ENCODE assay signal across 20 cellular contexts in genomic region chr19:50401505-50402450, GRCh38. TPM values are rescaled to one million over a fixed set of nuclear protein-coding genes. Genes with fewer than 3 reads are reported as not detected.
DNase-seq lines count a peak whose midpoint lies in the region; ATAC-seq, FAIRE-seq and TF ChIP-seq lines count a peak whose summit lies in the region.
"Had no signal": no experiment of that assay in that cellular context is flagged by ENCODE, and none has a peak within 500 bp of the region (broad histone marks: within the 10 kb centered on the region; RNA-seq: fewer than 3 reads in every experiment).

No MANE protein-coding gene starts in this region.

- H3K9ac ChIP-seq in K562 (ENCODE audit: insufficient read depth in 1 of 2, low read depth in 2 of 2, low read length in 2 of 2): peak overlapping the region in 1 of 2 experiments; percentile 17; a peak in 1 of 4 replicates
- H3K9ac ChIP-seq: BLaER1 treated with 17β-estradiol and CSF1 and Interleukin-3, amounts not matched to agents 10 nM and 100 nM had no signal

- TF ChIP-seq CTCF in left ventricle myocardium inferior (IDR thresholded peaks at IDR 0.05; ENCODE audit: borderline replicate concordance) (no peak), HEK293 (tag by site-specific recombination; IDR thresholded peaks at IDR 0.05) (no peak), K562 (IDR thresholded peaks at IDR 0.05 in 2 of 3, conservative IDR thresholded peaks at IDR 0.05 in 1 of 3; ENCODE audit: insufficient read depth in 2 of 3, low read depth in 1 of 3, low read length in 3 of 3) (peak in 1 of 3 experiments; percentile 11; a peak in 1 of 6 replicates), osteoblast (IDR thresholded peaks at IDR 0.05; ENCODE audit: extremely low read depth, low read depth, low read length) (no peak)

- ATAC-seq in Right ventricle myocardium inferior: peak; percentile 8
- ATAC-seq in K562: no peak
- ATAC-seq in HG03460 (IDR thresholded peaks at IDR 0.05; ENCODE audit: unreplicated experiment): no peak
- no peak for ATAC-seq in GM21723 (IDR thresholded peaks at IDR 0.05; ENCODE audit: unreplicated experiment)
- ATAC-seq: HCT116 had no signal

- intact Hi-C loops in Right ventricle myocardium inferior (cut with DNase I) (no loop called here), left ventricle myocardium inferior (cut with micrococcal nuclease) (no loop called here), K562 (cut with micrococcal nuclease) (no loop called here)

- POLR2A ChIA-PET in HEK293 (lab: Yijun Ruan, JAX): interaction anchor here (0.7 to 1.3 kb wide), 2 partner anchors 26 to 33 kb away, joined by 3 read pairs; partner anchors contain the start of gene NR1H2
- POLR2A ChIA-PET in K562 (lab: Yijun Ruan, JAX): no interaction called here

- H3K4me1 ChIP-seq in left ventricle myocardium inferior: no peaks in the 10 kb centered on the region
- no peaks in the 10 kb centered on the region for H3K4me1 ChIP-seq in HEK293 (ENCODE audit: control insufficient read depth, insufficient read depth, low read length)
- peaks cover 0 to 24% of the 10 kb centered on the region in 2 experiments; a peak in 2 of 5 replicates for H3K4me1 ChIP-seq in K562 (replicated peaks in 1 of 2; ENCODE audit: control insufficient read depth in 2 of 2, insufficient read depth in 2 of 2, low read length in 2 of 2)
- no peaks in the 10 kb centered on the region for H3K4me1 ChIP-seq in osteoblast (ENCODE audit: insufficient read depth, low read length)
- H3K4me1 ChIP-seq: SJSA1 had no signal

- H2AFZ ChIP-seq in K562 (ENCODE audit: low read depth, low read length) (no peak overlapping the region), osteoblast (ENCODE audit: low read length) (no peak overlapping the region)

- H3K27ac ChIP-seq in left ventricle myocardium inferior (replicated peaks) (no peak overlapping the region), HEK293 (ENCODE audit: extremely low read depth, low read depth, low read length) (no peak overlapping the region), K562 (ENCODE audit: extremely low read depth, low read depth, low read length) (no peak overlapping the region), osteoblast (ENCODE audit: low read depth, low read length) (no peak overlapping the region)
- H3K27ac ChIP-seq: BLaER1 treated with 17β-estradiol and CSF1 and Interleukin-3, amounts not matched to agents 10 nM and 100 nM; SJSA1 had no signal

- H3K4me2 ChIP-seq in K562 (ENCODE audit: insufficient read depth, low read length) (no peak overlapping the region), osteoblast (ENCODE audit: insufficient read depth, low read length) (no peak overlapping the region)
- H3K4me2 ChIP-seq: BLaER1 treated with 17β-estradiol and CSF1 and Interleukin-3, amounts not matched to agents 10 nM and 100 nM had no signal

- H3K27me3 ChIP-seq in left ventricle myocardium inferior (ENCODE audit: low read depth) (no peaks in the 10 kb centered on the region), K562 (ENCODE audit: control insufficient read depth in 2 of 2, insufficient read depth in 2 of 2, low read length in 2 of 2) (no peaks in the 10 kb centered on the region), osteoblast (ENCODE audit: insufficient read depth, low read length) (no peaks in the 10 kb centered on the region)
- H3K27me3 ChIP-seq: BLaER1 treated with 17β-estradiol and CSF1 and Interleukin-3, amounts not matched to agents 10 nM and 100 nM; SJSA1 had no signal

- H3K4me3 ChIP-seq in left ventricle myocardium inferior (no peak overlapping the region), HEK293 (ENCODE audit: low read depth, low read length) (no peak overlapping the region), K562 (no peak overlapping the region), osteoblast (ENCODE audit: insufficient read depth, low read length) (no peak overlapping the region)
- H3K4me3 ChIP-seq: BLaER1 treated with 17β-estradiol and CSF1 and Interleukin-3, amounts not matched to agents 10 nM and 100 nM; SJSA1 had no signal

- no peaks in the 10 kb centered on the region for H3K9me1 ChIP-seq in K562 (ENCODE audit: control insufficient read depth, insufficient read depth, low read length)

- BruUV-seq in K562 (replicated peaks; lab: Mats Ljungman, UMichigan): TSS peak; percentile 41

- TF ChIP-seq EP300 in K562 (IDR thresholded peaks at IDR 0.05; ENCODE audit: low read length): no peak

- H3K36me3 ChIP-seq in left ventricle myocardium inferior (peaks cover 30% of the 10 kb centered on the region), HEK293 (ENCODE audit: control insufficient read depth in 2 of 2, insufficient read depth in 1 of 2, low read length in 2 of 2) (peaks cover 25 to 63% of the 10 kb centered on the region in 2 experiments; a peak in 2 of 3 replicates), K562 (ENCODE audit: control insufficient read depth, insufficient read depth, low read length) (peaks cover 75% of the 10 kb centered on the region; the same call in 2 of the 3 replicates), osteoblast (ENCODE audit: insufficient read depth, low read length) (no peaks in the 10 kb centered on the region)

- in situ Hi-C loops in K562 (cut with MboI): no loop called here

- TF ChIP-seq RAD21 in K562 (CRISPR knock-in tag; conservative IDR thresholded peaks at IDR 0.05 in 1 of 2, IDR thresholded peaks at IDR 0.05 in 1 of 2): no peak

- H4K20me1 ChIP-seq in K562 (replicated peaks; ENCODE audit: control insufficient read depth, insufficient read depth, low read length) (0 out of 2 replicates have a peak, but pooled peaks cover 4% of the 10 kb centered on the region), osteoblast (ENCODE audit: insufficient read depth, low read length) (no peaks in the 10 kb centered on the region)

- H3K79me2 ChIP-seq in K562 (ENCODE audit: control insufficient read depth, insufficient read depth, low read length) (peaks cover 16% of the 10 kb centered on the region; the same call in 2 of the 3 replicates), osteoblast (ENCODE audit: insufficient read depth, low read length) (no peaks in the 10 kb centered on the region)

- TF ChIP-seq POLR2A in K562 (conservative IDR thresholded peaks at IDR 0.05) (no peak), H54 (IDR thresholded peaks at IDR 0.05; ENCODE audit: low read depth, low read length) (no peak)

- no peak for FAIRE-seq in K562 (lab: Jason Lieb, UNC)
- no peak for FAIRE-seq in H54 (lab: Jason Lieb, UNC)
- FAIRE-seq: HTR-8/SVneo had no signal

- CTCF ChIA-PET in HEK293 (lab: Yijun Ruan, JAX) (interaction anchor here (0.9 kb wide), 1 partner anchor 33 kb away, joined by 4 read pairs; no protein-coding TSS in a partner anchor), K562 (lab: Yijun Ruan, JAX; ENCODE audit: low intra/inter-chr PET ratio) (no interaction called here)

- 96% methylated on average over 29 of the region's 49 CpGs for WGBS in K562 (ENCODE audit: insufficient coverage, low coverage, missing lambda C conversion rate)

- no peak for DNase-seq in Right ventricle myocardium inferior (ENCODE audit: missing footprints)
- DNase-seq in left ventricle myocardium inferior: no peak
- DNase-seq in K562 (ENCODE audit: extremely low read depth in 1 of 4, low spot score in 3 of 4): peak in 1 of 4 experiments; percentile 31
- peak; percentile 86 for DNase-seq in osteoblast (ENCODE audit: insufficient read length, low spot score, missing footprints)
- no peak for DNase-seq in H54 (ENCODE audit: insufficient read length, low spot score)
- DNase-seq: 8988T, COR-L47, NCI-H1048, NCI-H1694 treated with DMSO at 0.1 percent for 48 hours, NCI-H446, RPMI8226 had no signal

- H3K9me3 ChIP-seq in left ventricle myocardium inferior (replicated peaks) (no peaks in the 10 kb centered on the region), HEK293 (ENCODE audit: control insufficient read depth, insufficient read depth, low read depth, low read length) (no peaks in the 10 kb centered on the region), K562 (replicated peaks; ENCODE audit: control insufficient read depth, insufficient read depth, low read depth, low read length) (no peaks in the 10 kb centered on the region), osteoblast (ENCODE audit: low read depth, low read length) (no peaks in the 10 kb centered on the region)
- H3K9me3 ChIP-seq: BLaER1 treated with 17β-estradiol and CSF1 and Interleukin-3, amounts not matched to agents 10 nM and 100 nM; SJSA1 had no signal

RNA-seq across cellular contexts. Expression of gene SPIB, which starts 17.0 kb away (rescaled TPM):
- total RNA-seq in Right ventricle myocardium inferior: not detected
- total RNA-seq in left ventricle myocardium inferior: not detected
- total RNA-seq in K562 (2011; cell fraction: chromatin; rRNA removed; ENCODE audit: low replicate concordance): 2.3 and 8.3 TPM in 2 replicates
- 4.6 and 5.2 TPM in 2 replicates for total RNA-seq in K562 (2011; cell fraction: nucleolus; rRNA removed)
- 3.9 and 4.4 TPM in 2 replicates for total RNA-seq in K562 (2011; cell fraction: nucleoplasm; rRNA removed)
- total RNA-seq in K562 (2014; rRNA removed): 0.33 and 0.45 TPM in 2 replicates
- total RNA-seq in K562 (2014; rRNA removed; fragmentation: Illumina TruSeq; extraction: Trizol): 0.22 and 0.25 TPM in 2 replicates
- total RNA-seq in K562 (2015; rRNA removed; fragmentation: Illumina TruSeq; extraction: Trizol): 0.40 and 0.45 TPM in 2 replicates
- 1.0 and 1.3 TPM in 2 replicates for total RNA-seq in K562 (2021)
- 0.46 and 0.60 TPM in 2 replicates for polyA plus RNA-seq in K562 (2011; rRNA removed)
- 0.41 and 0.94 TPM in 2 replicates for polyA plus RNA-seq in K562 (2011; cell fraction: cytosol; rRNA removed)
- polyA plus RNA-seq in K562 (2011; cell fraction: nucleus; rRNA removed): 2.5 and 7.6 TPM in 2 replicates
- polyA plus RNA-seq in K562 (2012): 0.53 and 1.1 TPM in 2 replicates
- polyA plus RNA-seq in K562 (2014; fragmentation: Illumina TruSeq; extraction: Trizol): 0.24 and 0.76 TPM in 2 replicates
- polyA plus RNA-seq in K562 (2014; fragmentation: Nextera tagmentation; extraction: Ambion mirVana): under 1 TPM in 1 of 2 experiments, not detected in 1; 0.06 TPM
- 0.53 and 0.92 TPM in 2 replicates for polyA plus RNA-seq in K562 (2014; rRNA removed)
- 0.06 and 0.07 TPM in 2 replicates for polyA minus RNA-seq in K562 (2011; rRNA and poly(A)+ RNA removed)
- not detected in 2 replicates for polyA minus RNA-seq in K562 (2011; cell fraction: cytosol; rRNA and poly(A)+ RNA removed)
- 0.33 and 0.94 TPM in 2 replicates for polyA minus RNA-seq in K562 (2011; cell fraction: nucleus; rRNA and poly(A)+ RNA removed)
- total RNA-seq in osteoblast: 0.36 TPM in 1 of 2 replicates, not detected in the other
- total RNA-seq: M059J, SJSA1 had no signal

RNA-seq across cellular contexts. Expression of gene POLD1, which starts 17.6 kb away (rescaled TPM):
- total RNA-seq in Right ventricle myocardium inferior (10.8 TPM), left ventricle myocardium inferior (10.8 TPM), K562 (2014; rRNA removed) (258 and 338 TPM in 2 replicates), K562 (2014; rRNA removed; fragmentation: Illumina TruSeq; extraction: Trizol) (15.3 and 28.3 TPM in 2 replicates), K562 (2015; rRNA removed; fragmentation: Illumina TruSeq; extraction: Trizol) (89.4 and 95.2 TPM in 2 replicates), K562 (2021) (296 and 312 TPM in 2 replicates), osteoblast (14.7 and 15.6 TPM in 2 replicates)
- total RNA-seq in K562 (2011; cell fraction: chromatin; rRNA removed; ENCODE audit: low replicate concordance): 79.9 and 373 TPM in 2 replicates
- total RNA-seq in K562 (2011; cell fraction: nucleolus; rRNA removed): 460 and 477 TPM in 2 replicates
- 147 and 179 TPM in 2 replicates for total RNA-seq in K562 (2011; cell fraction: nucleoplasm; rRNA removed)
- polyA plus RNA-seq in K562 (2011; rRNA removed) (45.2 and 88.6 TPM in 2 replicates), K562 (2014; fragmentation: Illumina TruSeq; extraction: Trizol) (47.8 and 97.9 TPM in 2 replicates), K562 (2014; fragmentation: Nextera tagmentation; extraction: Ambion mirVana) (1 to 10 TPM; 1.3 to 6.4 TPM), K562 (2014; rRNA removed) (161 and 163 TPM in 2 replicates)
- 86.2 and 222 TPM in 2 replicates for polyA plus RNA-seq in K562 (2011; cell fraction: cytosol; rRNA removed)
- 460 and 607 TPM in 2 replicates for polyA plus RNA-seq in K562 (2011; cell fraction: nucleus; rRNA removed)
- polyA plus RNA-seq in K562 (2012): 164 and 224 TPM in 2 replicates
- polyA minus RNA-seq in K562 (2011; rRNA and poly(A)+ RNA removed): 33.3 and 52.7 TPM in 2 replicates
- 165 and 236 TPM in 2 replicates for polyA minus RNA-seq in K562 (2011; cell fraction: cytosol; rRNA and poly(A)+ RNA removed)
- polyA minus RNA-seq in K562 (2011; cell fraction: nucleus; rRNA and poly(A)+ RNA removed): 166 and 171 TPM in 2 replicates

RNA-seq across cellular contexts. Expression of gene NR1H2, which starts 25.5 kb away (rescaled TPM):
- 69.5 TPM for total RNA-seq in Right ventricle myocardium inferior
- 71.6 TPM for total RNA-seq in left ventricle myocardium inferior
- total RNA-seq in K562 (2011; cell fraction: chromatin; rRNA removed; ENCODE audit: low replicate concordance): 31.6 and 83.2 TPM in 2 replicates
- total RNA-seq in K562 (2011; cell fraction: nucleolus; rRNA removed): 66.3 and 72.5 TPM in 2 replicates
- total RNA-seq in K562 (2011; cell fraction: nucleoplasm; rRNA removed): 41.0 and 45.6 TPM in 2 replicates
- total RNA-seq in K562 (2014; rRNA removed): 51.4 and 68.1 TPM in 2 replicates
- 10.6 and 12.3 TPM in 2 replicates for total RNA-seq in K562 (2014; rRNA removed; fragmentation: Illumina TruSeq; extraction: Trizol)
- 32.9 and 35.0 TPM in 2 replicates for total RNA-seq in K562 (2015; rRNA removed; fragmentation: Illumina TruSeq; extraction: Trizol)
- total RNA-seq in K562 (2021): 56.7 and 58.2 TPM in 2 replicates
- 24.0 and 37.5 TPM in 2 replicates for polyA plus RNA-seq in K562 (2011; rRNA removed)
- polyA plus RNA-seq in K562 (2011; cell fraction: cytosol; rRNA removed): 42.2 and 70.3 TPM in 2 replicates
- polyA plus RNA-seq in K562 (2011; cell fraction: nucleus; rRNA removed): 71.7 and 110 TPM in 2 replicates
- 51.4 and 65.3 TPM in 2 replicates for polyA plus RNA-seq in K562 (2012)
- 23.8 and 51.0 TPM in 2 replicates for polyA plus RNA-seq in K562 (2014; fragmentation: Illumina TruSeq; extraction: Trizol)
- polyA plus RNA-seq in K562 (2014; fragmentation: Nextera tagmentation; extraction: Ambion mirVana): 1 to 10 TPM in 1 of 2 experiments, under 1 TPM in 1; 0.11 to 1.5 TPM
- polyA plus RNA-seq in K562 (2014; rRNA removed): 61.9 and 73.8 TPM in 2 replicates
- 12.7 and 17.8 TPM in 2 replicates for polyA minus RNA-seq in K562 (2011; rRNA and poly(A)+ RNA removed)
- polyA minus RNA-seq in K562 (2011; cell fraction: cytosol; rRNA and poly(A)+ RNA removed): 15.7 and 17.4 TPM in 2 replicates
- polyA minus RNA-seq in K562 (2011; cell fraction: nucleus; rRNA and poly(A)+ RNA removed): 28.8 and 37.7 TPM in 2 replicates
- total RNA-seq in osteoblast: 91.1 and 113 TPM in 2 replicates

RNA-seq across cellular contexts. Expression of gene MYBPC2, which starts 30.9 kb away (rescaled TPM):
- total RNA-seq in Right ventricle myocardium inferior (0.08 TPM), left ventricle myocardium inferior (not detected), K562 (2014; rRNA removed) (not detected in 2 replicates), K562 (2014; rRNA removed; fragmentation: Illumina TruSeq; extraction: Trizol) (not detected in 2 replicates), K562 (2015; rRNA removed; fragmentation: Illumina TruSeq; extraction: Trizol) (not detected in 2 replicates), K562 (2021) (0.04 TPM in 1 of 2 replicates, not detected in the other), osteoblast (not detected in 2 replicates)
- total RNA-seq in K562 (2011; cell fraction: chromatin; rRNA removed; ENCODE audit: low replicate concordance): 0.30 and 0.67 TPM in 2 replicates
- total RNA-seq in K562 (2011; cell fraction: nucleolus; rRNA removed): not detected in 2 replicates
- total RNA-seq in K562 (2011; cell fraction: nucleoplasm; rRNA removed): not detected in 2 replicates
- polyA plus RNA-seq in K562 (2011; rRNA removed) (0.14 and 0.19 TPM in 2 replicates), K562 (2014; fragmentation: Illumina TruSeq; extraction: Trizol) (not detected in 2 replicates), K562 (2014; fragmentation: Nextera tagmentation; extraction: Ambion mirVana) (not detected), K562 (2014; rRNA removed) (0.01 TPM in 1 of 2 replicates, not detected in the other)
- polyA plus RNA-seq in K562 (2011; cell fraction: cytosol; rRNA removed): 0.06 and 0.07 TPM in 2 replicates
- 0.31 and 0.60 TPM in 2 replicates for polyA plus RNA-seq in K562 (2011; cell fraction: nucleus; rRNA removed)
- 0.01 TPM in 1 of 2 replicates, not detected in the other for polyA plus RNA-seq in K562 (2012)
- 0.06 TPM in 1 of 2 replicates, not detected in the other for polyA minus RNA-seq in K562 (2011; rRNA and poly(A)+ RNA removed)
- polyA minus RNA-seq in K562 (2011; cell fraction: cytosol; rRNA and poly(A)+ RNA removed): not detected in 2 replicates
- polyA minus RNA-seq in K562 (2011; cell fraction: nucleus; rRNA and poly(A)+ RNA removed): 0.22 TPM in 1 of 2 replicates, not detected in the other
- total RNA-seq: G401, M059J, SJSA1 had no signal

RNA-seq across cellular contexts. Expression of gene NAPSA, which starts 36.3 kb away (rescaled TPM):
- total RNA-seq in Right ventricle myocardium inferior (0.27 TPM), left ventricle myocardium inferior (0.05 TPM), K562 (2014; rRNA removed) (0.41 and 0.78 TPM in 2 replicates), K562 (2014; rRNA removed; fragmentation: Illumina TruSeq; extraction: Trizol) (0.45 and 0.65 TPM in 2 replicates), K562 (2015; rRNA removed; fragmentation: Illumina TruSeq; extraction: Trizol) (0.45 and 0.76 TPM in 2 replicates), K562 (2021) (1.9 and 2.3 TPM in 2 replicates), osteoblast (under 0.01 and 0.29 TPM in 2 replicates)
- 3.9 and 8.3 TPM in 2 replicates for total RNA-seq in K562 (2011; cell fraction: chromatin; rRNA removed; ENCODE audit: low replicate concordance)
- 5.0 and 5.5 TPM in 2 replicates for total RNA-seq in K562 (2011; cell fraction: nucleolus; rRNA removed)
- total RNA-seq in K562 (2011; cell fraction: nucleoplasm; rRNA removed): 3.6 and 5.6 TPM in 2 replicates
- polyA plus RNA-seq in K562 (2011; rRNA removed) (1.2 and 1.9 TPM in 2 replicates), K562 (2014; fragmentation: Illumina TruSeq; extraction: Trizol) (0.89 and 1.1 TPM in 2 replicates), K562 (2014; fragmentation: Nextera tagmentation; extraction: Ambion mirVana) (under 1 TPM; 0.25 to 0.49 TPM), K562 (2014; rRNA removed) (0.69 and 1.6 TPM in 2 replicates)
- 1.4 and 1.9 TPM in 2 replicates for polyA plus RNA-seq in K562 (2011; cell fraction: cytosol; rRNA removed)
- 11.3 and 12.5 TPM in 2 replicates for polyA plus RNA-seq in K562 (2011; cell fraction: nucleus; rRNA removed)
- polyA plus RNA-seq in K562 (2012): 2.0 and 3.0 TPM in 2 replicates
- polyA minus RNA-seq in K562 (2011; rRNA and poly(A)+ RNA removed): 0.42 and 0.57 TPM in 2 replicates
- 1.5 TPM in 1 of 2 replicates, not detected in the other for polyA minus RNA-seq in K562 (2011; cell fraction: cytosol; rRNA and poly(A)+ RNA removed)
- 2.0 and 2.2 TPM in 2 replicates for polyA minus RNA-seq in K562 (2011; cell fraction: nucleus; rRNA and poly(A)+ RNA removed)
- total RNA-seq: SJSA1 had no signal
